In the genomic region with DNA sequence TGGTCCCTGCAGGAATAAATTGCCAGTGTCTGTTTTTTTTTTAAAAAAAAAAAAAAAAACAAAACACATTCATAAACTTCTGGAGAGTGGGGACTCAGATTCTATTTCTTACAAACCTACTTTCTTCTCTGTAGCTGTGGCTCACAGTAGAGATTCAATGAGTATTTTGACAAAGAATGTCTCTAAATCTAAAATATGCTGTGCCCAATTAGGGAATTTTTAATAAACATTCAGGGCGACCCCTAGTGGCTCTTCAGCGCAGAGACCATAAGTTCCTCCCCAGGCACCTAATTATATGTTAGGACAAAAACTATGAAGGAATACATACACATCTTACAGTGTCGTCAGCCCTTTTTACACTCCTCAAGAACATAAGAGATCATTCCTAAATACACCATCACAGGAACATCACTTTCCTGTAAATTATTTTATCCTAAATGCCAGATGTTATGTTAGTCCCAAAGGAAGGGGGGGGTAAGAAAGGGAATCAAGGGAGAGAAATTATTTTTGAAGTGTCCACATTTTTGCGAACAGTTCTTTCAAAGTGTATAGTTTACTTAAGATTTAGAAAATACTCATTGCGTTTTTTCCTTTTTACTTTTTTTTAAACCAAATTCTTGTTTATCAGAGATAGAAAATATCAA, we compare ENCODE assay signal across 8 cellular contexts. TPM values are rescaled to one million over a fixed set of nuclear protein-coding genes. Genes with fewer than 3 reads are reported as not detected.
DNase-seq lines count a peak whose midpoint lies in the region; ATAC-seq and TF ChIP-seq lines count a peak whose summit lies in the region.

No MANE protein-coding gene starts in this region.

- H3K36me3 ChIP-seq in heart left ventricle (peaks cover 0 to 91% (median 77%) of the 10 kb centered on the region in 9 donors), skeletal muscle satellite cell (ENCODE audit: insufficient read depth, low read length) (peaks cover 54% of the 10 kb centered on the region)

- H3K27ac ChIP-seq in heart left ventricle = peak overlapping the region in 9 of 12 donors; percentile 64 to 84 (median 73)

- H3K27me3 ChIP-seq in heart left ventricle = no peaks in the 10 kb centered on the region
- no peaks in the 10 kb centered on the region for H3K27me3 ChIP-seq in skeletal muscle satellite cell (ENCODE audit: control insufficient read depth, insufficient read depth, low read length)

- no peak for TF ChIP-seq POLR2A in heart left ventricle (IDR thresholded peaks at IDR 0.05)

- TF ChIP-seq CTCF in GM12864 (IDR thresholded peaks at IDR 0.05; ENCODE audit: low read depth, low read length, missing control alignments) (peak; percentile 71), heart left ventricle (IDR thresholded peaks at IDR 0.05) (peak; percentile 68 to 86 (median 79))

- in situ Hi-C loops in ACHN (cut with HindIII; ENCODE audit: low pct_ligation_motif_present, low pct_unique_long_range_greater_than_20kb, low sequenced_read_pairs) = no loop called here

- intact Hi-C loops in heart left ventricle (cut with DNase I) = loop anchor here (1.0 to 10.0 kb wide), 13 partner anchors 88 to 305 kb away; no protein-coding TSS in a partner anchor

- H3K4me2 ChIP-seq in skeletal muscle satellite cell (ENCODE audit: low read length) = no peak overlapping the region

- DNase-seq in ACHN (peak; percentile 39), GM12864 (ENCODE audit: low read depth) (peak; percentile 12), NCI-H2171 treated with DMSO at 0.1 percent for 48 hours (lab: John Stamatoyannopoulos, UW) (peak; percentile 76), heart left ventricle (no peak)
- peak; percentile 21 to 39 for DNase-seq in activated CD4-positive, alpha-beta T cell treated with anti-CD3 and anti-CD28 coated beads, Interleukin-2, amount 50 U/mL, for 48 hours

- ATAC-seq in heart left ventricle (peak in 3 of 4 donors; percentile 15 to 37 (median 26)), GM19467 (IDR thresholded peaks at IDR 0.05; ENCODE audit: unreplicated experiment) (no peak), esophagus mucosa (no peak)

- no peaks in the 10 kb centered on the region for H3K9me3 ChIP-seq in heart left ventricle
- H3K9me3 ChIP-seq in skeletal muscle satellite cell (replicated peaks; ENCODE audit: low read length) = no peaks in the 10 kb centered on the region

- H3K4me3 ChIP-seq in GM12864 (ENCODE audit: low read depth, low read length) (no peak overlapping the region), heart left ventricle (no peak overlapping the region), skeletal muscle satellite cell (ENCODE audit: low read length) (no peak overlapping the region)

- H3K4me1 ChIP-seq in heart left ventricle = peaks cover 27 to 97% (median 79%) of the 10 kb centered on the region in 12 donors
- peaks cover 48% of the 10 kb centered on the region for H3K4me1 ChIP-seq in skeletal muscle satellite cell (ENCODE audit: control insufficient read depth, insufficient read depth, low read length)

- 25 to 35% (median 28%) methylated on average over 5 of the region's 5 CpGs for WGBS in heart left ventricle, 4 donors

- H3K9ac ChIP-seq in skeletal muscle satellite cell (ENCODE audit: low read depth, low read length) = peak overlapping the region; percentile 84

RNA-seq across cellular contexts. Expression of a gene that starts 21.8 kb away (rescaled TPM):
- total RNA-seq in heart left ventricle = 10 to 100 TPM; 36.0 to 79.8 (median 59.1) TPM
- polyA plus RNA-seq in heart left ventricle = 100 to 1,000 TPM; 108 to 130 TPM
- 45.4 and 52.5 TPM in 2 replicates for total RNA-seq in skeletal muscle satellite cell (2012; rRNA removed)
- total RNA-seq in esophagus mucosa = 156 TPM

RNA-seq across cellular contexts. Expression of a gene that starts 56.9 kb away (rescaled TPM):
- total RNA-seq in heart left ventricle = 10 to 100 TPM; 13.4 to 21.5 (median 17.5) TPM
- polyA plus RNA-seq in heart left ventricle = 10 to 100 TPM; 11.4 to 12.7 TPM
- 18.6 and 20.5 TPM in 2 replicates for total RNA-seq in skeletal muscle satellite cell (2012; rRNA removed)
- 9.8 TPM for total RNA-seq in esophagus mucosa

RNA-seq across cellular contexts. Expression of a gene that starts 57.0 kb away (rescaled TPM):
- 100 to 1,000 TPM in 1 of 9 donors, 10 to 100 TPM in 8; 17.5 to 102 (median 45.8) TPM for total RNA-seq in heart left ventricle
- polyA plus RNA-seq in heart left ventricle = 10 to 100 TPM; 12.1 to 17.4 TPM
- total RNA-seq in skeletal muscle satellite cell (2012; rRNA removed) = not detected in 2 replicates
- total RNA-seq in esophagus mucosa = not detected

Comparison
In these comparisons a context has a peak if more than half of its experiments do, and no peak if none do; other contexts are left out.
1. DNase-seq: peak in ACHN (single experiment), GM12864 (single experiment), NCI-H2171 treated with DMSO at 0.1 percent for 48 hours (single experiment) and activated CD4-positive, alpha-beta T cell treated with anti-CD3 and anti-CD28 coated beads, Interleukin-2, amount 50 U/mL, for 48 hours (2 of 2); none in heart left ventricle (0 of 5).
2. ATAC-seq: peak in heart left ventricle (3 of 4); none in GM19467 (single experiment) and esophagus mucosa (single experiment).
3. RNA of a gene that starts 57.0 kb away (total RNA-seq): 17.5 to 102 TPM in heart left ventricle; not detected in esophagus mucosa (single experiment); every median in the first group is over 10 times any median in the second.